8 cellular contexts compared by ENCODE assay signal in the genomic region with DNA sequence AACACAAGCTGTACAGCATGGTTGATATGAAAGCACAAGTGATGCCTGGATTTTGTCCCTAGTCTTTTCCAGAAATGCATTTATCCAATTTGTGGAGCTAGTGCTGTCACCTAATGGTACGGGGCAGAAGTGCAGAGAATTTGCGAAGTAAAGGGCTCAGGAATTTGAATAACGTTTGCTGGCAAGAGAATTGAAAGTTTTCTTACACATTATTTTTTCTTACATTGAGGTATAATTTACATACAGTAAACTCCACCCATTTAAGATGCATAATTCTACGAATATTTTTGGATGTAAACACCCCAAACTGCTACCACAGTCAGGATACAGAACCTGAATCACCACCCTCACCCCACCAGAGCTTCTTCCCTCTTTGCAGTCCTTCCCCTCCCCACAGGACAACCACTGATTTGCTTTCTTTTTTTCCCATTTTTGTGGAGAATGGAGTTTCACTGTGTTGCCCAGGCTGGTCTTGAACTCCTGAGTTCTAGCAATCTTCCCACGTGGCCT. TPM values are rescaled to one million over a fixed set of nuclear protein-coding genes. Genes with fewer than 3 reads are reported as not detected.
DNase-seq lines count a peak whose midpoint lies in the region; ATAC-seq, FAIRE-seq and TF ChIP-seq lines count a peak whose summit lies in the region.

No MANE protein-coding gene starts in this region.

- no TSS peak for BruUV-seq in GM12878 (replicated peaks; lab: Mats Ljungman, UMichigan)

- H3K9me3 ChIP-seq in GM12878 (replicated peaks; ENCODE audit: control insufficient read depth, insufficient read depth, low read length): no peaks in the 10 kb centered on the region

- TF ChIP-seq CTCF in GM12872 (IDR thresholded peaks at IDR 0.05; ENCODE audit: insufficient read depth, low read depth, low read length) (peak; percentile 83), GM12878 (IDR thresholded peaks at IDR 0.05 in 2 of 3, conservative IDR thresholded peaks at IDR 0.05 in 1 of 3; ENCODE audit: control insufficient read depth in 2 of 3, extremely low read depth in 1 of 3, insufficient read depth in 1 of 3, low read depth in 3 of 3, low read length in 3 of 3) (peak; percentile 71 to 86 (median 86)), kidney epithelial cell (IDR thresholded peaks at IDR 0.05; ENCODE audit: insufficient read depth, low read length, poor library complexity, severe bottlenecking) (peak; percentile 87)

- ATAC-seq in GM12878: peak; percentile 16
- ATAC-seq in GM19328 (IDR thresholded peaks at IDR 0.05; ENCODE audit: unreplicated experiment): no peak
- ATAC-seq in GM18511 (IDR thresholded peaks at IDR 0.05; ENCODE audit: unreplicated experiment): no peak

- CTCF ChIA-PET in GM12878 (lab: Yijun Ruan, JAX): interaction anchor here (0.8 to 7.7 kb wide), 20 partner anchors 8 to 342 kb away, joined by 3 to 148 read pairs (median 7); a partner anchor contains a TSS

- H3K27me3 ChIP-seq in GM12878 (replicated peaks in 1 of 2; ENCODE audit: control insufficient read depth in 2 of 2, insufficient read depth in 2 of 2, low read length in 1 of 2): no peaks in the 10 kb centered on the region
- H3K27me3 ChIP-seq in kidney epithelial cell (ENCODE audit: control insufficient read depth, insufficient read depth, low read length): no peaks in the 10 kb centered on the region

- no peaks in the 10 kb centered on the region for H4K20me1 ChIP-seq in GM12878 (ENCODE audit: control insufficient read depth, insufficient read depth)

- H3K79me2 ChIP-seq in GM12878 (ENCODE audit: control insufficient read depth, insufficient read depth, low read length): peaks cover 9% of the 10 kb centered on the region

- H3K27ac ChIP-seq in GM12878 (ENCODE audit: control insufficient read depth, insufficient read depth): peak overlapping the region; percentile 39

- H3K36me3 ChIP-seq in GM12878 (ENCODE audit: control insufficient read depth in 2 of 2, insufficient read depth in 2 of 2, low read length in 1 of 2) (peaks cover 0 to 4% of the 10 kb centered on the region in 2 experiments), kidney epithelial cell (ENCODE audit: control insufficient read depth, insufficient read depth, low read length) (no peaks in the 10 kb centered on the region)

- POLR2A ChIA-PET in GM12878 (lab: Charles Lee): interaction anchor here (0.6 to 3.2 kb wide), 6 partner anchors 9 to 65 kb away, joined by 3 to 17 read pairs (median 5); no protein-coding TSS in a partner anchor

- TF ChIP-seq RAD21 in GM12878 (IDR thresholded peaks at IDR 0.05; ENCODE audit: insufficient read depth, low read depth, low read length): peak; percentile 75

- DNase-seq in Ammon's horn (ENCODE audit: low spot score) (peak; percentile 68), NCI-H226 (peak; percentile 17), GM12878 (ENCODE audit: low read depth, low spot score) (no peak), kidney epithelial cell (ENCODE audit: low read depth) (no peak), NCI-H774 (lab: John Stamatoyannopoulos, UW) (no peak)

- H3K4me1 ChIP-seq in GM12878 (ENCODE audit: control insufficient read depth, insufficient read depth, low read length): peaks cover 30% of the 10 kb centered on the region

- H2AFZ ChIP-seq in GM12878 (ENCODE audit: control insufficient read depth, low read depth, low read length): peak overlapping the region; percentile 75

- TF ChIP-seq POLR2A in GM12878 (IDR thresholded peaks at IDR 0.05; ENCODE audit: low read depth, low read length): peak; percentile 51; the same call in 1 of the 2 replicates

- RAD21 ChIA-PET in GM12878 (lab: Charles Lee; ENCODE audit: unreplicated experiment): interaction anchor here (0.6 to 6.2 kb wide), 14 partner anchors 18 to 215 kb away, joined by 3 to 81 read pairs (median 4); no protein-coding TSS in a partner anchor

- intact Hi-C loops in GM12878 (cut with micrococcal nuclease; ENCODE audit: unreplicated experiment): loop anchor here (2.0 to 5.0 kb wide), 2 partner anchors 64 to 283 kb away; no protein-coding TSS in a partner anchor

- peak overlapping the region; percentile 72 for H3K4me2 ChIP-seq in GM12878 (ENCODE audit: control insufficient read depth, insufficient read depth)

- peak overlapping the region; percentile 11 for H3K9ac ChIP-seq in GM12878 (ENCODE audit: control insufficient read depth, insufficient read depth, low read length)

- H3K4me3 ChIP-seq in GM12878: peak overlapping the region; percentile 51
- H3K4me3 ChIP-seq in kidney epithelial cell (ENCODE audit: low read depth, low read length): no peak overlapping the region

- in situ Hi-C loops in GM12878 (cut with MboI): no loop called here

- SMC1A ChIA-PET in GM12878 (lab: Charles Lee; ENCODE audit: uncharacterized antibody, unreplicated experiment): interaction anchor here (0.6 to 7.0 kb wide), 13 partner anchors 8 to 1669 kb away, joined by 3 to 89 read pairs (median 7); no protein-coding TSS in a partner anchor

- 1% methylated on average over 5 of the region's 5 CpGs for WGBS in GM12878 (ENCODE audit: insufficient coverage, insufficient replicate concordance, low lambda C conversion rate, missing lambda C conversion rate)

- TF ChIP-seq EP300 in GM12878 (IDR thresholded peaks at IDR 0.05; ENCODE audit: borderline replicate concordance in 1 of 2, control insufficient read depth in 1 of 2, low read depth in 2 of 2, low read length in 2 of 2): no peak

- FAIRE-seq in GM12878 (lab: Jason Lieb, UNC): no peak

TF ChIP-seq in GM12878, 131 proteins besides CTCF, POLR2A, EP300 and RAD21 (continues in another document):
- TF ChIP-seq, protein P1, sequence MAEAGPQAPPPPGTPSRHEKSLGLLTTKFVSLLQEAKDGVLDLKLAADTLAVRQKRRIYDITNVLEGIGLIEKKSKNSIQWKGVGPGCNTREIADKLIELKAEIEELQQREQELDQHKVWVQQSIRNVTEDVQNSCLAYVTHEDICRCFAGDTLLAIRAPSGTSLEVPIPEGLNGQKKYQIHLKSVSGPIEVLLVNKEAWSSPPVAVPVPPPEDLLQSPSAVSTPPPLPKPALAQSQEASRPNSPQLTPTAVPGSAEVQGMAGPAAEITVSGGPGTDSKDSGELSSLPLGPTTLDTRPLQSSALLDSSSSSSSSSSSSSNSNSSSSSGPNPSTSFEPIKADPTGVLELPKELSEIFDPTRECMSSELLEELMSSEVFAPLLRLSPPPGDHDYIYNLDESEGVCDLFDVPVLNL (IDR thresholded peaks at IDR 0.05; ENCODE audit: low read depth, low read length): no peak
- peak; percentile 64; the same call in 1 of the 3 replicates for TF ChIP-seq POU2F2 (IDR thresholded peaks at IDR 0.05; ENCODE audit: borderline replicate concordance, low read depth, low read length)
- 0 out of 2 replicates have a peak, but pooled peaks have one; percentile 27 for TF ChIP-seq ZNF217 (IDR thresholded peaks at IDR 0.05)
- TF ChIP-seq SMARCA5 (IDR thresholded peaks at IDR 0.05): 0 out of 2 replicates have a peak, but pooled peaks have one; percentile 48
- TF ChIP-seq IKZF2 (IDR thresholded peaks at IDR 0.05): peak; percentile 57 to 66

RNA-seq across cellular contexts. Expression of a gene that starts 3.5 kb away (rescaled TPM):
- total RNA-seq in GM12878 (2013; cell fraction: nucleolus; rRNA removed): 18.8 and 19.1 TPM in 2 replicates
- total RNA-seq in GM12878 (2014; rRNA removed) (16.1 and 17.1 TPM in 2 replicates), GM12878 (2014; rRNA removed; fragmentation: Illumina TruSeq; extraction: Trizol) (13.2 and 14.2 TPM in 2 replicates), GM12878 (2021) (11.5 and 12.7 TPM in 2 replicates), kidney epithelial cell (1.3 TPM in 2 replicates)
- polyA plus RNA-seq in GM12878 (2011; ENCODE audit: low read depth): 19.8 TPM
- polyA plus RNA-seq in GM12878 (2011; rRNA removed) (20.5 and 22.4 TPM in 2 replicates), GM12878 (2014; fragmentation: Illumina TruSeq; extraction: Trizol) (12.5 and 17.0 TPM in 2 replicates), GM12878 (2014; fragmentation: Nextera tagmentation; extraction: Ambion mirVana) (1 to 10 TPM; 9.4 to 9.6 TPM), GM12878 (2014; rRNA removed) (18.1 and 23.0 TPM in 2 replicates), GM12878 (2016; fragmentation: Nextera tagmentation; extraction: Ambion mirVana) (10 to 100 TPM; 24.0 to 24.9 TPM)
- 42.5 and 45.1 TPM in 2 replicates for polyA plus RNA-seq in GM12878 (2011; cell fraction: cytosol; rRNA removed)
- 8.7 and 12.1 TPM in 2 replicates for polyA plus RNA-seq in GM12878 (2011; cell fraction: nucleus; rRNA removed)
- polyA plus RNA-seq in GM12878 (2012): 28.0 and 44.1 TPM in 2 replicates
- 23.8 and 48.9 TPM in 2 replicates for polyA minus RNA-seq in GM12878 (2011; rRNA and poly(A)+ RNA removed)
- 8.6 and 10.3 TPM in 2 replicates for polyA minus RNA-seq in GM12878 (2011; cell fraction: cytosol; rRNA and poly(A)+ RNA removed)
- polyA minus RNA-seq in GM12878 (2011; cell fraction: nucleus; rRNA and poly(A)+ RNA removed): 4.5 and 8.8 TPM in 2 replicates

RNA-seq across cellular contexts. Expression of a gene that starts 53.5 kb away (rescaled TPM):
- not detected in 2 replicates for total RNA-seq in GM12878 (2013; cell fraction: nucleolus; rRNA removed)
- total RNA-seq in GM12878 (2014; rRNA removed) (0.06 TPM in 1 of 2 replicates, not detected in the other), GM12878 (2014; rRNA removed; fragmentation: Illumina TruSeq; extraction: Trizol) (not detected in 2 replicates), GM12878 (2021) (not detected in 2 replicates), kidney epithelial cell (2.8 and 15.8 TPM in 2 replicates)
- not detected for polyA plus RNA-seq in GM12878 (2011; ENCODE audit: low read depth)
- polyA plus RNA-seq in GM12878 (2011; rRNA removed) (0.10 and 0.14 TPM in 2 replicates), GM12878 (2014; fragmentation: Illumina TruSeq; extraction: Trizol) (not detected in 2 replicates), GM12878 (2014; fragmentation: Nextera tagmentation; extraction: Ambion mirVana) (not detected), GM12878 (2014; rRNA removed) (not detected in 2 replicates), GM12878 (2016; fragmentation: Nextera tagmentation; extraction: Ambion mirVana) (under 1 TPM in 1 of 2 experiments, not detected in 1; 0.12 TPM)
- 0.15 and 0.23 TPM in 2 replicates for polyA plus RNA-seq in GM12878 (2011; cell fraction: cytosol; rRNA removed)
- polyA plus RNA-seq in GM12878 (2011; cell fraction: nucleus; rRNA removed): 0.06 and 0.26 TPM in 2 replicates
- not detected in 2 replicates for polyA plus RNA-seq in GM12878 (2012)
- polyA minus RNA-seq in GM12878 (2011; rRNA and poly(A)+ RNA removed): 1.8 TPM in 1 of 2 replicates, not detected in the other
- polyA minus RNA-seq in GM12878 (2011; cell fraction: cytosol; rRNA and poly(A)+ RNA removed): 3.4 TPM in 1 of 2 replicates, not detected in the other
- 0.24 and 0.77 TPM in 2 replicates for polyA minus RNA-seq in GM12878 (2011; cell fraction: nucleus; rRNA and poly(A)+ RNA removed)

Comparison
In these comparisons a context has a peak if more than half of its experiments do, and no peak if none do; other contexts are left out.
1. DNase-seq: peak in Ammon's horn (single experiment) and NCI-H226 (single experiment); none in GM12878 (single experiment), kidney epithelial cell (single experiment) and NCI-H774 (single experiment).
2. Peak in every context shown above with its lines, with median percentiles within 50 percentile points of each other: CTCF ChIP-seq.